In the genomic region with DNA sequence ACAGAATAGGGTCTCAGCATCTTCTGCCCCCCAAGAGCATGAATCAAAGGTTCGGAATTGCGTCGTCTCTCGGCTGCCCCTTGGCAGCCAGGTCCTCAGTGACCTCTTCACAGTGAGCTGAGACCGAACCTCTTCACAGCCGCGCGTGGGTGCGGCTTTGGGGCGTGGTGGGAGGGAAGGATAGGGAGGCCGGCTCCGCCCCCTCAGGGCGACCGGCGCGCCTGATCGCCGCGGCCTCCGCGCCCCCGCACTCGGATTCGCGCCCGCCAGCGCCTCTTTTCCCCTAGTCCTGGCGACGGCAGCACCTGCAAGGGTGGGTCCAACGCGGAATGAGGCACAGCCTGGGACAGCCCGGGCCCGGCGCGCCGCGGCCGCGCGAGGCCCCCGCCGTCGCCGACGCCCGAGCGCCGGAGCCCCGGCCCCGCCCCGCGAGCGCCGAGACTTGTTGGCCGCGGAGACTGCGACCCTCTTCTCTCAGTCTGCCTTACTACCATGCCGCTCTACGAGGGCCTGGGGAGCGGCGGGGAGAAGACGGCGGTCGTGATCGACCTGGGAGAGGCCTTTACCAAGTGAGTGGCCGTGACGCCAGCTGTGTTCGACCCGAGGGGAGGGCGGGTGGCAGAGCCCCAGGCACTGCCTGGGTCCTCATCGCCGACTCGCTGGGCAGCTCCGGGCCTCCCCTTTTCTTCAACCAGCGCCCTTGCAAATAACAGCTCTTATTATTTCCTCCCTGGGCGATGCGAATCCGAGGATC, we compare ENCODE assay signal across 1 cellular context.
TF ChIP-seq lines count a peak whose summit lies in the region.

TSS of gene ACTR10 (plus strand) at position 424 of the 754 bp plus-strand sequence. CDS start at position 493, 69 bp downstream.

TF ChIP-seq in GM12878, 131 proteins besides CTCF, POLR2A, EP300 and RAD21 (continued from another document and continues in another):
- TF ChIP-seq, protein P1, sequence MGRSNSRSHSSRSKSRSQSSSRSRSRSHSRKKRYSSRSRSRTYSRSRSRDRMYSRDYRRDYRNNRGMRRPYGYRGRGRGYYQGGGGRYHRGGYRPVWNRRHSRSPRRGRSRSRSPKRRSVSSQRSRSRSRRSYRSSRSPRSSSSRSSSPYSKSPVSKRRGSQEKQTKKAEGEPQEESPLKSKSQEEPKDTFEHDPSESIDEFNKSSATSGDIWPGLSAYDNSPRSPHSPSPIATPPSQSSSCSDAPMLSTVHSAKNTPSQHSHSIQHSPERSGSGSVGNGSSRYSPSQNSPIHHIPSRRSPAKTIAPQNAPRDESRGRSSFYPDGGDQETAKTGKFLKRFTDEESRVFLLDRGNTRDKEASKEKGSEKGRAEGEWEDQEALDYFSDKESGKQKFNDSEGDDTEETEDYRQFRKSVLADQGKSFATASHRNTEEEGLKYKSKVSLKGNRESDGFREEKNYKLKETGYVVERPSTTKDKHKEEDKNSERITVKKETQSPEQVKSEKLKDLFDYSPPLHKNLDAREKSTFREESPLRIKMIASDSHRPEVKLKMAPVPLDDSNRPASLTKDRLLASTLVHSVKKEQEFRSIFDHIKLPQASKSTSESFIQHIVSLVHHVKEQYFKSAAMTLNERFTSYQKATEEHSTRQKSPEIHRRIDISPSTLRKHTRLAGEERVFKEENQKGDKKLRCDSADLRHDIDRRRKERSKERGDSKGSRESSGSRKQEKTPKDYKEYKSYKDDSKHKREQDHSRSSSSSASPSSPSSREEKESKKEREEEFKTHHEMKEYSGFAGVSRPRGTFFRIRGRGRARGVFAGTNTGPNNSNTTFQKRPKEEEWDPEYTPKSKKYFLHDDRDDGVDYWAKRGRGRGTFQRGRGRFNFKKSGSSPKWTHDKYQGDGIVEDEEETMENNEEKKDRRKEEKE (IDR thresholded peaks at IDR 0.05), result no peak
- TF ChIP-seq NFIC (IDR thresholded peaks at IDR 0.05; ENCODE audit: low read depth, low read length) (no peak), CBX5 (IDR thresholded peaks at IDR 0.05; ENCODE audit: low read depth) (0 out of 2 replicates have a peak, but pooled peaks have one; percentile 17), SUPT20H (IDR thresholded peaks at IDR 0.05; ENCODE audit: borderline replicate concordance, control insufficient read depth, low read depth, low read length) (no peak), NR2C2 (IDR thresholded peaks at IDR 0.05; ENCODE audit: borderline replicate concordance, control insufficient read depth, insufficient read length, low read depth) (no peak), ESRRA (IDR thresholded peaks at IDR 0.05; ENCODE audit: low read length) (no peak), NR2C1 (IDR thresholded peaks at IDR 0.05) (no peak), SMARCA5 (IDR thresholded peaks at IDR 0.05) (peak; percentile 86; the same call in 1 of the 2 replicates), SPI1 (IDR thresholded peaks at IDR 0.05; ENCODE audit: borderline replicate concordance, insufficient read depth, low read depth, low read length) (no peak), EED (IDR thresholded peaks at IDR 0.05; ENCODE audit: low read depth) (no peak), EGR1 (IDR thresholded peaks at IDR 0.05; ENCODE audit: borderline replicate concordance in 1 of 2, low read depth in 2 of 2, low read length in 2 of 2) (peak; percentile 77 to 98), HDAC2 (IDR thresholded peaks at IDR 0.05) (no peak), POU2F2 (IDR thresholded peaks at IDR 0.05; ENCODE audit: borderline replicate concordance, low read depth, low read length) (0 out of 3 replicates have a peak, but pooled peaks have one; percentile 8), NR2F1 (conservative IDR thresholded peaks at IDR 0.05) (peak; percentile 59), IRF4 (IDR thresholded peaks at IDR 0.05; ENCODE audit: low read depth, low read length) (no peak), MLLT1 (IDR thresholded peaks at IDR 0.05) (peak; percentile 26; the same call in 1 of the 2 replicates), CHD2 (IDR thresholded peaks at IDR 0.05; ENCODE audit: borderline replicate concordance, low read depth, low read length) (peak; percentile 42; the same call in 1 of the 2 replicates), JUND (IDR thresholded peaks at IDR 0.05; ENCODE audit: low read depth, low read length) (no peak), MTA3 (IDR thresholded peaks at IDR 0.05; ENCODE audit: borderline replicate concordance, low read length) (no peak), ASH2L (IDR thresholded peaks at IDR 0.05; ENCODE audit: borderline replicate concordance, low read depth) (no peak), JUNB (IDR thresholded peaks at IDR 0.05) (no peak), HCFC1 (IDR thresholded peaks at IDR 0.05; ENCODE audit: low read length) (peak; percentile 64), HDGF (IDR thresholded peaks at IDR 0.05) (no peak), MXI1 (IDR thresholded peaks at IDR 0.05; ENCODE audit: low read depth, low read length) (0 out of 2 replicates have a peak, but pooled peaks have one; percentile 20), RBBP5 (conservative IDR thresholded peaks at IDR 0.05) (no peak), IKZF1 (conservative IDR thresholded peaks at IDR 0.05) (peak; percentile 86), IKZF2 (IDR thresholded peaks at IDR 0.05) (no peak), ZBTB33 (IDR thresholded peaks at IDR 0.05) (0 out of 2 replicates have a peak, but pooled peaks have one; percentile 32), FOXM1 (IDR thresholded peaks at IDR 0.05; ENCODE audit: low read depth, low read length) (no peak), IRF5 (IDR thresholded peaks at IDR 0.05; ENCODE audit: borderline replicate concordance) (peak; percentile 89), SIX5 (IDR thresholded peaks at IDR 0.05; ENCODE audit: low read depth, low read length, severe bottlenecking) (no peak), ZNF384 (IDR thresholded peaks at IDR 0.05; ENCODE audit: borderline replicate concordance, low read depth, low read length) (no peak), SREBF1 (IDR thresholded peaks at IDR 0.05; ENCODE audit: low read length) (no peak), SMC3 (IDR thresholded peaks at IDR 0.05; ENCODE audit: borderline replicate concordance, low read length) (no peak), TCF7 (IDR thresholded peaks at IDR 0.05; ENCODE audit: borderline replicate concordance) (no peak), SMAD1 (IDR thresholded peaks at IDR 0.05; ENCODE audit: low read depth, partially characterized antibody) (no peak), CBFB (IDR thresholded peaks at IDR 0.05; ENCODE audit: low read depth) (peak; percentile 37; the same call in 1 of the 2 replicates), HDAC6 (IDR thresholded peaks at IDR 0.05; ENCODE audit: unreplicated experiment) (no peak), MYC (IDR thresholded peaks at IDR 0.05; ENCODE audit: insufficient read depth, insufficient read length, insufficient replicate concordance, low read length, severe bottlenecking) (peak; percentile 91)
- TF ChIP-seq, protein P2, sequence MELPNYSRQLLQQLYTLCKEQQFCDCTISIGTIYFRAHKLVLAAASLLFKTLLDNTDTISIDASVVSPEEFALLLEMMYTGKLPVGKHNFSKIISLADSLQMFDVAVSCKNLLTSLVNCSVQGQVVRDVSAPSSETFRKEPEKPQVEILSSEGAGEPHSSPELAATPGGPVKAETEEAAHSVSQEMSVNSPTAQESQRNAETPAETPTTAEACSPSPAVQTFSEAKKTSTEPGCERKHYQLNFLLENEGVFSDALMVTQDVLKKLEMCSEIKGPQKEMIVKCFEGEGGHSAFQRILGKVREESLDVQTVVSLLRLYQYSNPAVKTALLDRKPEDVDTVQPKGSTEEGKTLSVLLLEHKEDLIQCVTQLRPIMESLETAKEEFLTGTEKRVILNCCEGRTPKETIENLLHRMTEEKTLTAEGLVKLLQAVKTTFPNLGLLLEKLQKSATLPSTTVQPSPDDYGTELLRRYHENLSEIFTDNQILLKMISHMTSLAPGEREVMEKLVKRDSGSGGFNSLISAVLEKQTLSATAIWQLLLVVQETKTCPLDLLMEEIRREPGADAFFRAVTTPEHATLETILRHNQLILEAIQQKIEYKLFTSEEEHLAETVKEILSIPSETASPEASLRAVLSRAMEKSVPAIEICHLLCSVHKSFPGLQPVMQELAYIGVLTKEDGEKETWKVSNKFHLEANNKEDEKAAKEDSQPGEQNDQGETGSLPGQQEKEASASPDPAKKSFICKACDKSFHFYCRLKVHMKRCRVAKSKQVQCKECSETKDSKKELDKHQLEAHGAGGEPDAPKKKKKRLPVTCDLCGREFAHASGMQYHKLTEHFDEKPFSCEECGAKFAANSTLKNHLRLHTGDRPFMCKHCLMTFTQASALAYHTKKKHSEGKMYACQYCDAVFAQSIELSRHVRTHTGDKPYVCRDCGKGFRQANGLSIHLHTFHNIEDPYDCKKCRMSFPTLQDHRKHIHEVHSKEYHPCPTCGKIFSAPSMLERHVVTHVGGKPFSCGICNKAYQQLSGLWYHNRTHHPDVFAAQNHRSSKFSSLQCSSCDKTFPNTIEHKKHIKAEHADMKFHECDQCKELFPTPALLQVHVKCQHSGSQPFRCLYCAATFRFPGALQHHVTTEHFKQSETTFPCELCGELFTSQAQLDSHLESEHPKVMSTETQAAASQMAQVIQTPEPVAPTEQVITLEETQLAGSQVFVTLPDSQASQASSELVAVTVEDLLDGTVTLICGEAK (IDR thresholded peaks at IDR 0.05; ENCODE audit: borderline replicate concordance), result no peak
- TF ChIP-seq, protein P3, sequence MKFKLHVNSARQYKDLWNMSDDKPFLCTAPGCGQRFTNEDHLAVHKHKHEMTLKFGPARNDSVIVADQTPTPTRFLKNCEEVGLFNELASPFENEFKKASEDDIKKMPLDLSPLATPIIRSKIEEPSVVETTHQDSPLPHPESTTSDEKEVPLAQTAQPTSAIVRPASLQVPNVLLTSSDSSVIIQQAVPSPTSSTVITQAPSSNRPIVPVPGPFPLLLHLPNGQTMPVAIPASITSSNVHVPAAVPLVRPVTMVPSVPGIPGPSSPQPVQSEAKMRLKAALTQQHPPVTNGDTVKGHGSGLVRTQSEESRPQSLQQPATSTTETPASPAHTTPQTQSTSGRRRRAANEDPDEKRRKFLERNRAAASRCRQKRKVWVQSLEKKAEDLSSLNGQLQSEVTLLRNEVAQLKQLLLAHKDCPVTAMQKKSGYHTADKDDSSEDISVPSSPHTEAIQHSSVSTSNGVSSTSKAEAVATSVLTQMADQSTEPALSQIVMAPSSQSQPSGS (IDR thresholded peaks at IDR 0.05; ENCODE audit: low read length), result no peak
- TF ChIP-seq, protein P4, sequence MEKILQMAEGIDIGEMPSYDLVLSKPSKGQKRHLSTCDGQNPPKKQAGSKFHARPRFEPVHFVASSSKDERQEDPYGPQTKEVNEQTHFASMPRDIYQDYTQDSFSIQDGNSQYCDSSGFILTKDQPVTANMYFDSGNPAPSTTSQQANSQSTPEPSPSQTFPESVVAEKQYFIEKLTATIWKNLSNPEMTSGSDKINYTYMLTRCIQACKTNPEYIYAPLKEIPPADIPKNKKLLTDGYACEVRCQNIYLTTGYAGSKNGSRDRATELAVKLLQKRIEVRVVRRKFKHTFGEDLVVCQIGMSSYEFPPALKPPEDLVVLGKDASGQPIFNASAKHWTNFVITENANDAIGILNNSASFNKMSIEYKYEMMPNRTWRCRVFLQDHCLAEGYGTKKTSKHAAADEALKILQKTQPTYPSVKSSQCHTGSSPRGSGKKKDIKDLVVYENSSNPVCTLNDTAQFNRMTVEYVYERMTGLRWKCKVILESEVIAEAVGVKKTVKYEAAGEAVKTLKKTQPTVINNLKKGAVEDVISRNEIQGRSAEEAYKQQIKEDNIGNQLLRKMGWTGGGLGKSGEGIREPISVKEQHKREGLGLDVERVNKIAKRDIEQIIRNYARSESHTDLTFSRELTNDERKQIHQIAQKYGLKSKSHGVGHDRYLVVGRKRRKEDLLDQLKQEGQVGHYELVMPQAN (conservative IDR thresholded peaks at IDR 0.05), result peak; percentile 64; the same call in 1 of the 2 replicates
- TF ChIP-seq, protein P5, sequence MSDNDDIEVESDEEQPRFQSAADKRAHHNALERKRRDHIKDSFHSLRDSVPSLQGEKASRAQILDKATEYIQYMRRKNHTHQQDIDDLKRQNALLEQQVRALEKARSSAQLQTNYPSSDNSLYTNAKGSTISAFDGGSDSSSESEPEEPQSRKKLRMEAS (IDR thresholded peaks at IDR 0.05; ENCODE audit: low read depth, low read length), result peak; percentile 24; the same call in 1 of the 2 replicates
